1 cellular context compared by ENCODE assay signal in genomic region chr19:58353717-58354477, GRCh38.
TF ChIP-seq lines count a peak whose summit lies in the region.

No MANE protein-coding gene starts in this region.

TF ChIP-seq in HepG2, 621 proteins besides CTCF, POLR2A, EP300 and RAD21 (continued from another document and continues in another):
- TF ChIP-seq, protein P1, sequence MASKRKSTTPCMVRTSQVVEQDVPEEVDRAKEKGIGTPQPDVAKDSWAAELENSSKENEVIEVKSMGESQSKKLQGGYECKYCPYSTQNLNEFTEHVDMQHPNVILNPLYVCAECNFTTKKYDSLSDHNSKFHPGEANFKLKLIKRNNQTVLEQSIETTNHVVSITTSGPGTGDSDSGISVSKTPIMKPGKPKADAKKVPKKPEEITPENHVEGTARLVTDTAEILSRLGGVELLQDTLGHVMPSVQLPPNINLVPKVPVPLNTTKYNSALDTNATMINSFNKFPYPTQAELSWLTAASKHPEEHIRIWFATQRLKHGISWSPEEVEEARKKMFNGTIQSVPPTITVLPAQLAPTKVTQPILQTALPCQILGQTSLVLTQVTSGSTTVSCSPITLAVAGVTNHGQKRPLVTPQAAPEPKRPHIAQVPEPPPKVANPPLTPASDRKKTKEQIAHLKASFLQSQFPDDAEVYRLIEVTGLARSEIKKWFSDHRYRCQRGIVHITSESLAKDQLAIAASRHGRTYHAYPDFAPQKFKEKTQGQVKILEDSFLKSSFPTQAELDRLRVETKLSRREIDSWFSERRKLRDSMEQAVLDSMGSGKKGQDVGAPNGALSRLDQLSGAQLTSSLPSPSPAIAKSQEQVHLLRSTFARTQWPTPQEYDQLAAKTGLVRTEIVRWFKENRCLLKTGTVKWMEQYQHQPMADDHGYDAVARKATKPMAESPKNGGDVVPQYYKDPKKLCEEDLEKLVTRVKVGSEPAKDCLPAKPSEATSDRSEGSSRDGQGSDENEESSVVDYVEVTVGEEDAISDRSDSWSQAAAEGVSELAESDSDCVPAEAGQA (IDR thresholded peaks at IDR 0.05; ENCODE audit: low read depth), result no peak
- TF ChIP-seq, protein P1 (CRISPR knock-in tag; IDR thresholded peaks at IDR 0.05; ENCODE audit: borderline replicate concordance), result no peak
- TF ChIP-seq JUN (CRISPR knock-in tag; IDR thresholded peaks at IDR 0.05), result no peak
- no peak for TF ChIP-seq CHCHD3 (CRISPR knock-in tag; IDR thresholded peaks at IDR 0.05)
- no peak for TF ChIP-seq ZBTB33 (CRISPR knock-in tag; IDR thresholded peaks at IDR 0.05)
- 0 out of 2 replicates have a peak, but pooled peaks have one; percentile 10 for TF ChIP-seq ZNF777 (CRISPR knock-in tag; IDR thresholded peaks at IDR 0.05)
- no peak for TF ChIP-seq SETDB1 (CRISPR knock-in tag; IDR thresholded peaks at IDR 0.05; ENCODE audit: borderline replicate concordance)
- TF ChIP-seq ZNF432 (CRISPR knock-in tag; IDR thresholded peaks at IDR 0.05; ENCODE audit: borderline replicate concordance), result 0 out of 2 replicates have a peak, but pooled peaks have one; percentile 61
- TF ChIP-seq, protein P2, sequence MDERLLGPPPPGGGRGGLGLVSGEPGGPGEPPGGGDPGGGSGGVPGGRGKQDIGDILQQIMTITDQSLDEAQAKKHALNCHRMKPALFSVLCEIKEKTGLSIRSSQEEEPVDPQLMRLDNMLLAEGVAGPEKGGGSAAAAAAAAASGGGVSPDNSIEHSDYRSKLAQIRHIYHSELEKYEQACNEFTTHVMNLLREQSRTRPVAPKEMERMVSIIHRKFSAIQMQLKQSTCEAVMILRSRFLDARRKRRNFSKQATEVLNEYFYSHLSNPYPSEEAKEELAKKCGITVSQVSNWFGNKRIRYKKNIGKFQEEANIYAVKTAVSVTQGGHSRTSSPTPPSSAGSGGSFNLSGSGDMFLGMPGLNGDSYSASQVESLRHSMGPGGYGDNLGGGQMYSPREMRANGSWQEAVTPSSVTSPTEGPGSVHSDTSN (CRISPR knock-in tag; IDR thresholded peaks at IDR 0.05), result no peak
- TF ChIP-seq HMGA1 (CRISPR knock-in tag; conservative IDR thresholded peaks at IDR 0.05), result no peak
- TF ChIP-seq ZNF230 (CRISPR knock-in tag; IDR thresholded peaks at IDR 0.05), result no peak
- no peak for TF ChIP-seq POLR2G (IDR thresholded peaks at IDR 0.05; ENCODE audit: low read depth, low read length)
- TF ChIP-seq ELF1 (CRISPR knock-in tag; IDR thresholded peaks at IDR 0.05), result peak; percentile 1; the same call in 1 of the 2 replicates
- TF ChIP-seq, protein P3, sequence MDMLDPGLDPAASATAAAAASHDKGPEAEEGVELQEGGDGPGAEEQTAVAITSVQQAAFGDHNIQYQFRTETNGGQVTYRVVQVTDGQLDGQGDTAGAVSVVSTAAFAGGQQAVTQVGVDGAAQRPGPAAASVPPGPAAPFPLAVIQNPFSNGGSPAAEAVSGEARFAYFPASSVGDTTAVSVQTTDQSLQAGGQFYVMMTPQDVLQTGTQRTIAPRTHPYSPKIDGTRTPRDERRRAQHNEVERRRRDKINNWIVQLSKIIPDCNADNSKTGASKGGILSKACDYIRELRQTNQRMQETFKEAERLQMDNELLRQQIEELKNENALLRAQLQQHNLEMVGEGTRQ (IDR thresholded peaks at IDR 0.05; ENCODE audit: low read depth, low read length), result no peak
- TF ChIP-seq, protein P3 (CRISPR knock-in tag; IDR thresholded peaks at IDR 0.05; ENCODE audit: borderline replicate concordance), result no peak
- no peak for TF ChIP-seq ZFP62 (CRISPR knock-in tag; IDR thresholded peaks at IDR 0.05)
- no peak for TF ChIP-seq THAP9 (CRISPR knock-in tag; IDR thresholded peaks at IDR 0.05; ENCODE audit: borderline replicate concordance)
- TF ChIP-seq ZNF546 (CRISPR knock-in tag; conservative IDR thresholded peaks at IDR 0.05), result no peak
- no peak for TF ChIP-seq ZNF597 (CRISPR knock-in tag; IDR thresholded peaks at IDR 0.05)
- peak; percentile 62 for TF ChIP-seq PAXIP1 (CRISPR knock-in tag; conservative IDR thresholded peaks at IDR 0.05)
- 0 out of 2 replicates have a peak, but pooled peaks have one; percentile 5 for TF ChIP-seq ZNF563 (CRISPR knock-in tag; IDR thresholded peaks at IDR 0.05)
- no peak for TF ChIP-seq ZZZ3 (CRISPR knock-in tag; IDR thresholded peaks at IDR 0.05; ENCODE audit: borderline replicate concordance)
- no peak for TF ChIP-seq DR1 (CRISPR knock-in tag; IDR thresholded peaks at IDR 0.05)
- no peak for TF ChIP-seq CENPX (CRISPR knock-in tag; IDR thresholded peaks at IDR 0.05)
- no peak for TF ChIP-seq MTF1 (CRISPR knock-in tag; IDR thresholded peaks at IDR 0.05)
- no peak for TF ChIP-seq PHB2 (IDR thresholded peaks at IDR 0.05; ENCODE audit: partially characterized antibody)
- TF ChIP-seq, protein P4, sequence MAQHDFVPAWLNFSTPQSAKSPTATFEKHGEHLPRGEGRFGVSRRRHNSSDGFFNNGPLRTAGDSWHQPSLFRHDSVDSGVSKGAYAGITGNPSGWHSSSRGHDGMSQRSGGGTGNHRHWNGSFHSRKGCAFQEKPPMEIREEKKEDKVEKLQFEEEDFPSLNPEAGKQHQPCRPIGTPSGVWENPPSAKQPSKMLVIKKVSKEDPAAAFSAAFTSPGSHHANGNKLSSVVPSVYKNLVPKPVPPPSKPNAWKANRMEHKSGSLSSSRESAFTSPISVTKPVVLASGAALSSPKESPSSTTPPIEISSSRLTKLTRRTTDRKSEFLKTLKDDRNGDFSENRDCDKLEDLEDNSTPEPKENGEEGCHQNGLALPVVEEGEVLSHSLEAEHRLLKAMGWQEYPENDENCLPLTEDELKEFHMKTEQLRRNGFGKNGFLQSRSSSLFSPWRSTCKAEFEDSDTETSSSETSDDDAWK (CRISPR knock-in tag; IDR thresholded peaks at IDR 0.05), result no peak
- TF ChIP-seq ZMAT3 (CRISPR knock-in tag; conservative IDR thresholded peaks at IDR 0.05), result no peak
- TF ChIP-seq KLF11 (CRISPR knock-in tag; IDR thresholded peaks at IDR 0.05), result no peak
- TF ChIP-seq ZNF720 (CRISPR knock-in tag; IDR thresholded peaks at IDR 0.05), result no peak
- TF ChIP-seq NFIB (CRISPR knock-in tag; IDR thresholded peaks at IDR 0.05; ENCODE audit: borderline replicate concordance), result no peak
- peak; percentile 20 for TF ChIP-seq MED8 (CRISPR knock-in tag; IDR thresholded peaks at IDR 0.05; ENCODE audit: insufficient replicate concordance)
- no peak for TF ChIP-seq ZNF335 (CRISPR knock-in tag; IDR thresholded peaks at IDR 0.05)
- no peak for TF ChIP-seq RXRB (CRISPR knock-in tag; IDR thresholded peaks at IDR 0.05; ENCODE audit: borderline replicate concordance)
- no peak for TF ChIP-seq SMARCC2 (IDR thresholded peaks at IDR 0.05)
- TF ChIP-seq ZNF234 (CRISPR knock-in tag; conservative IDR thresholded peaks at IDR 0.05), result no peak
- no peak for TF ChIP-seq TBX3 (IDR thresholded peaks at IDR 0.05; ENCODE audit: borderline replicate concordance)
- 0 out of 2 replicates have a peak, but pooled peaks have one; percentile 26 for TF ChIP-seq PHF21A (CRISPR knock-in tag; IDR thresholded peaks at IDR 0.05)
- TF ChIP-seq ZMYM2 (CRISPR knock-in tag; IDR thresholded peaks at IDR 0.05), result no peak
- no peak for TF ChIP-seq MIER2 (CRISPR knock-in tag; IDR thresholded peaks at IDR 0.05)
- TF ChIP-seq, protein P5, sequence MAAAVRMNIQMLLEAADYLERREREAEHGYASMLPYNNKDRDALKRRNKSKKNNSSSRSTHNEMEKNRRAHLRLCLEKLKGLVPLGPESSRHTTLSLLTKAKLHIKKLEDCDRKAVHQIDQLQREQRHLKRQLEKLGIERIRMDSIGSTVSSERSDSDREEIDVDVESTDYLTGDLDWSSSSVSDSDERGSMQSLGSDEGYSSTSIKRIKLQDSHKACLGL (CRISPR knock-in tag; IDR thresholded peaks at IDR 0.05), result no peak
- TF ChIP-seq MZF1 (CRISPR knock-in tag; IDR thresholded peaks at IDR 0.05; ENCODE audit: borderline replicate concordance), result no peak
- TF ChIP-seq NR2F2 (IDR thresholded peaks at IDR 0.05; ENCODE audit: borderline replicate concordance, low read depth), result no peak
